8 cellular contexts compared by ENCODE assay signal in genomic region chr3:177195242-177195940, GRCh38. TPM values are rescaled to one million over a fixed set of nuclear protein-coding genes. Genes with fewer than 3 reads are reported as not detected.
DNase-seq lines count a peak whose midpoint lies in the region; ATAC-seq, FAIRE-seq and TF ChIP-seq lines count a peak whose summit lies in the region.

No MANE protein-coding gene starts in this region.

- H3K9me3 Mint-ChIP-seq in natural killer cell treated with Interleukin-12 subunit alpha and Interleukin-12 subunit beta and Interleukin-15 and Interleukin-18, amount 100 ng/mL, for 72 hours, result no peaks in the 10 kb centered on the region

- H3K36me3 Mint-ChIP-seq in natural killer cell treated with Interleukin-12 subunit alpha and Interleukin-12 subunit beta and Interleukin-15 and Interleukin-18, amount 100 ng/mL, for 72 hours, result peaks cover 10% of the 10 kb centered on the region

- no peak for ATAC-seq in natural killer cell treated with Interleukin-12 subunit alpha and Interleukin-12 subunit beta and Interleukin-15 and Interleukin-18, amount 100 ng/mL, for 72 hours
- no peak for ATAC-seq in GM18511 (IDR thresholded peaks at IDR 0.05; ENCODE audit: unreplicated experiment)
- ATAC-seq in GM21825 (IDR thresholded peaks at IDR 0.05; ENCODE audit: unreplicated experiment), result no peak

- peak overlapping the region; percentile 100 for H3K27ac ChIP-seq in BLaER1

- peak overlapping the region; percentile 97 for H3K9ac ChIP-seq in BLaER1

- H3K4me1 ChIP-seq in BLaER1, result peaks cover 57% of the 10 kb centered on the region

- CTCF ChIA-PET in HEK293T (lab: Yijun Ruan, JAX), result no interaction called here

- peaks cover 49% of the 10 kb centered on the region for H4K20me1 ChIP-seq in BLaER1

- H3K36me3 ChIP-seq in BLaER1, result peaks cover 28% of the 10 kb centered on the region

- H3K4me3 Mint-ChIP-seq in natural killer cell treated with Interleukin-12 subunit alpha and Interleukin-12 subunit beta and Interleukin-15 and Interleukin-18, amount 100 ng/mL, for 72 hours, result peak overlapping the region; percentile 88

- H3K4me2 ChIP-seq in BLaER1, result peak overlapping the region; percentile 89

- peak overlapping the region; percentile 89 for H3K4me3 ChIP-seq in BLaER1

- FAIRE-seq in endometrium (lab: Jason Lieb, UNC), result peak; percentile 23

- peak overlapping the region; percentile 78 to 88 for H3K27ac Mint-ChIP-seq in natural killer cell treated with Interleukin-12 subunit alpha and Interleukin-12 subunit beta and Interleukin-15 and Interleukin-18, amount 100 ng/mL, for 72 hours

- H3K4me1 Mint-ChIP-seq in natural killer cell treated with Interleukin-12 subunit alpha and Interleukin-12 subunit beta and Interleukin-15 and Interleukin-18, amount 100 ng/mL, for 72 hours (ENCODE audit: low read depth in 2 of 2), result peaks cover 51 to 63% of the 10 kb centered on the region in 2 donors

- H3K27me3 Mint-ChIP-seq in natural killer cell treated with Interleukin-12 subunit alpha and Interleukin-12 subunit beta and Interleukin-15 and Interleukin-18, amount 100 ng/mL, for 72 hours, result no peaks in the 10 kb centered on the region

- H3K9me3 ChIP-seq in BLaER1, result no peaks in the 10 kb centered on the region

- DNase-seq in HEK293T (ENCODE audit: extremely low spot score) (no peak), SW480 (ENCODE audit: low spot score) (peak; percentile 39)
- no peak for DNase-seq in natural killer cell treated with Interleukin-12 subunit alpha and Interleukin-12 subunit beta and Interleukin-15 and Interleukin-18, amount 100 ng/mL, for 72 hours (ENCODE audit: low spot score)
- no peak for DNase-seq in activated effector memory CD4-positive, alpha-beta T cell treated with Interleukin-2 at 50 U/mL for 16 hours

- POLR2A ChIA-PET in HEK293T (lab: Yijun Ruan, JAX), result no interaction called here

- H3K27me3 ChIP-seq in BLaER1, result no peaks in the 10 kb centered on the region

TF ChIP-seq in HEK293T, 16 proteins besides CTCF, POLR2A, EP300 and RAD21:
- TF ChIP-seq TARDBP (IDR thresholded peaks at IDR 0.05), result no peak
- TF ChIP-seq HDGF (IDR thresholded peaks at IDR 0.05; ENCODE audit: borderline replicate concordance), result no peak
- TF ChIP-seq, protein P1, sequence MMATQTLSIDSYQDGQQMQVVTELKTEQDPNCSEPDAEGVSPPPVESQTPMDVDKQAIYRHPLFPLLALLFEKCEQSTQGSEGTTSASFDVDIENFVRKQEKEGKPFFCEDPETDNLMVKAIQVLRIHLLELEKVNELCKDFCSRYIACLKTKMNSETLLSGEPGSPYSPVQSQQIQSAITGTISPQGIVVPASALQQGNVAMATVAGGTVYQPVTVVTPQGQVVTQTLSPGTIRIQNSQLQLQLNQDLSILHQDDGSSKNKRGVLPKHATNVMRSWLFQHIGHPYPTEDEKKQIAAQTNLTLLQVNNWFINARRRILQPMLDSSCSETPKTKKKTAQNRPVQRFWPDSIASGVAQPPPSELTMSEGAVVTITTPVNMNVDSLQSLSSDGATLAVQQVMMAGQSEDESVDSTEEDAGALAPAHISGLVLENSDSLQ (IDR thresholded peaks at IDR 0.05), result peak; percentile 9
- TF ChIP-seq FOXK2 (IDR thresholded peaks at IDR 0.05), result no peak
- peak; percentile 71 for TF ChIP-seq ZNF384 (IDR thresholded peaks at IDR 0.05)

RNA-seq across cellular contexts. Expression of gene TBL1XR1, which starts 1.9 kb away (rescaled TPM):
- total RNA-seq in natural killer cell treated with Interleukin-12 subunit alpha and Interleukin-12 subunit beta and Interleukin-15 and Interleukin-18, amount 100 ng/mL, for 72 hours, result 100 to 1,000 TPM; 119 to 162 TPM
